Comparison of ENCODE assay signal across 8 cellular contexts in the genomic region with DNA sequence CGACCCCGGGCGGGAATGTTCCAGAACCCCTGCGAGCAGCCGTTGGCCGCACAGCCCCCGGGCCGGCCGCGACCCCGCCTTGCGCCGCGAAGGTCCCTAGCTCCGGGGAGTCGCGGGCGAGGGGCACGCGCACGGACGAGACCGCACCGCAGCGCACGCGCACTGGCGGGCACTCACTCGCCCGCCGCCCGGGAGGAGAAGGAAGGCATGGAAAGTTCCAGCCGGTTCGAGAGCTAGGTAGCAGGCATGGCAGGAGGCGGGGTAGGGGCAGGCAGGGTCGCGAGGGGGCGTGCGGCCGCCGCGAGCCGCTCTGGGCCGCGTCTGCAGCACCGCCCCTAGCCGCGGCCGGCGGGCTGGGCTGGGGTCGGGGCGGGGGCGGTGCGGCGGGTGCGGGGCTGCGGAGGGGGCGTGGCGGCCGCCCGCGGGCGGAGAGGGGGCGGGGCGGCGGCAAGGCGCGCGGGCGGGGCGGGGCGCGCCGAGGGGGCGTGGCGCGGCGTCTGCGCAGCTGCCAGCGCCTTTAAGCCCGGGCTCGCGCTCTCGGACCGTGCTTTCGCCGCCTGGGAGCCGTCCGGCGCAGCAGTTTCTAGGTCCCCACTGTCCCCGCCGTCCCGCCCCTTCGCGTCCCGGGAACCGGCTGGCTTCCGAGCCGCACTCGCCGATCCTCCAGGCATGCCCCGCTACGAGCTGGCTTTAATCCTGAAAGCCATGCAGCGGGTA. TPM values are rescaled to one million over a fixed set of nuclear protein-coding genes. Genes with fewer than 3 reads are reported as not detected.
DNase-seq lines count a peak whose midpoint lies in the region; ATAC-seq and TF ChIP-seq lines count a peak whose summit lies in the region.

TSS of gene MRPS6 (plus strand) at position 547 of the 717 bp plus-strand sequence. CDS start at position 670, 123 bp downstream.
TSS of gene SLC5A3 (plus strand) at position 547 of the 717 bp plus-strand sequence. CDS start 21,621 bp downstream, outside the sequence.

- peak; percentile 27 for TF ChIP-seq RAD21 in SK-N-SH (IDR thresholded peaks at IDR 0.05; ENCODE audit: low read length)

- H3F3A ChIP-seq in SK-N-SH (replicated peaks; ENCODE audit: insufficient read depth): no peaks in the 10 kb centered on the region

- peak within 1 kb of the TSS; percentile 95 for H3K4me3 Mint-ChIP-seq in activated naive CD4-positive, alpha-beta T cell treated with anti-CD3 and anti-CD28 coated beads, Interleukin-2, amount 50 U/mL, for 24 hours

- peak in 1 of 2 donors; percentile 69 for TF ChIP-seq POLR2A in suprapubic skin (IDR thresholded peaks at IDR 0.05)

- peaks cover 41% of the 10 kb centered on the region for H3K79me2 ChIP-seq in SK-N-SH (ENCODE audit: insufficient read depth)

- H3K4me2 ChIP-seq in SK-N-SH: peak within 1 kb of the TSS; percentile 99

- H2AFZ ChIP-seq in SK-N-SH (ENCODE audit: low read depth): peak within 1 kb of the TSS; percentile 94

- TF ChIP-seq CTCF in SK-N-SH (IDR thresholded peaks at IDR 0.05) (no peak), omental fat pad (IDR thresholded peaks at IDR 0.05) (no peak), suprapubic skin (IDR thresholded peaks at IDR 0.05) (no peak)

- H4K20me1 ChIP-seq in SK-N-SH (ENCODE audit: insufficient read depth): peaks cover 35% of the 10 kb centered on the region

- peaks cover 48% of the 10 kb centered on the region for H3K4me1 Mint-ChIP-seq in activated naive CD4-positive, alpha-beta T cell treated with anti-CD3 and anti-CD28 coated beads, Interleukin-2, amount 50 U/mL, for 24 hours

- peak within 1 kb of the TSS; percentile 94 for H3K27ac Mint-ChIP-seq in activated naive CD4-positive, alpha-beta T cell treated with anti-CD3 and anti-CD28 coated beads, Interleukin-2, amount 50 U/mL, for 24 hours

- H3K9me3 Mint-ChIP-seq in activated naive CD4-positive, alpha-beta T cell treated with anti-CD3 and anti-CD28 coated beads, Interleukin-2, amount 50 U/mL, for 24 hours: no peaks in the 10 kb centered on the region

- no peaks in the 10 kb centered on the region for H3K27me3 Mint-ChIP-seq in activated naive CD4-positive, alpha-beta T cell treated with anti-CD3 and anti-CD28 coated beads, Interleukin-2, amount 50 U/mL, for 24 hours

- POLR2A ChIA-PET in SK-N-SH (lab: Yijun Ruan, JAX): interaction anchor here (0.7 to 2.6 kb wide), 4 partner anchors 57 to 275 kb away, joined by 3 to 12 read pairs (median 4); no protein-coding TSS in a partner anchor

- H3K36me3 ChIP-seq in HAP-1 (replicated peaks) (no peaks in the 10 kb centered on the region; the same call in 1 of the 2 replicates), MG63 (peaks cover 18% of the 10 kb centered on the region), SK-N-SH (replicated peaks in 1 of 2; ENCODE audit: control insufficient read depth in 1 of 2, insufficient read depth in 2 of 2, low read length in 1 of 2) (peaks cover 3 to 28% of the 10 kb centered on the region in 2 experiments), suprapubic skin (no peaks in the 10 kb centered on the region)

- peak; percentile 54 for DNase-seq in GF-D8 (lab: John Stamatoyannopoulos, UW)
- peak; percentile 77 to 91 for DNase-seq in HAP-1 (ENCODE audit: low spot score in 2 of 2)
- peak; percentile 85 for DNase-seq in MG63
- peak; percentile 94 for DNase-seq in SK-N-SH
- peak; percentile 88 for DNase-seq in glomerular visceral epithelial cell (ENCODE audit: extremely low spot score)
- DNase-seq in omental fat pad (ENCODE audit: low spot score): peak; percentile 46
- DNase-seq in suprapubic skin (ENCODE audit: low spot score in 2 of 2): peak; percentile 87 to 88

- H3K36me3 Mint-ChIP-seq in activated naive CD4-positive, alpha-beta T cell treated with anti-CD3 and anti-CD28 coated beads, Interleukin-2, amount 50 U/mL, for 24 hours: peaks cover 15% of the 10 kb centered on the region

- in situ Hi-C loops in HAP-1 (cut with MboI; ENCODE audit: low sequenced_read_pairs): no loop called here

- H3K27ac ChIP-seq in SK-N-SH (ENCODE audit: low read depth in 2 of 2, low read length in 1 of 2) (peak within 1 kb of the TSS; percentile 61 to 94; a peak in 3 of 4 replicates), suprapubic skin (peak within 1 kb of the TSS; percentile 90)

- H3K9me3 ChIP-seq in HAP-1 (no peaks in the 10 kb centered on the region), MG63 (no peaks in the 10 kb centered on the region), SK-N-SH (no peaks in the 10 kb centered on the region), suprapubic skin (no peaks in the 10 kb centered on the region)

- TF ChIP-seq EP300 in SK-N-SH (IDR thresholded peaks at IDR 0.05; ENCODE audit: borderline replicate concordance in 1 of 2, low read depth in 1 of 2, low read length in 1 of 2): peak in 1 of 2 experiments; percentile 74; a peak in 2 of 4 replicates
- no peak for TF ChIP-seq EP300 in suprapubic skin (IDR thresholded peaks at IDR 0.05)

- 0% methylated on average over 4 of the region's 104 CpGs for WGBS in SK-N-SH (ENCODE audit: low lambda C conversion rate)
- 0% methylated on average over 8 of the region's 104 CpGs for WGBS in suprapubic skin

- no peaks in the 10 kb centered on the region for H3K9me2 ChIP-seq in SK-N-SH

- CTCF ChIA-PET in SK-N-SH (lab: Yijun Ruan, JAX): interaction anchor here (0.7 to 5.5 kb wide), 11 partner anchors 10 to 275 kb away, joined by 3 to 43 read pairs (median 4); no protein-coding TSS in a partner anchor

- peak within 1 kb of the TSS; percentile 64 for H3K4me3 ChIP-seq in HAP-1
- peak within 1 kb of the TSS; percentile 72 for H3K4me3 ChIP-seq in MG63
- peak within 1 kb of the TSS; percentile 75 to 89 for H3K4me3 ChIP-seq in SK-N-SH (ENCODE audit: low read depth in 2 of 2, low read length in 1 of 2)
- H3K4me3 ChIP-seq in suprapubic skin: peak within 1 kb of the TSS; percentile 73

- peaks cover 24% of the 10 kb centered on the region for H3K4me1 ChIP-seq in HAP-1
- peaks cover 18 to 26% of the 10 kb centered on the region in 2 experiments for H3K4me1 ChIP-seq in SK-N-SH (ENCODE audit: control insufficient read depth in 1 of 2, insufficient read depth in 2 of 2, low read depth in 1 of 2, low read length in 1 of 2)
- H3K4me1 ChIP-seq in suprapubic skin: peaks cover 41% of the 10 kb centered on the region

- ATAC-seq in omental fat pad (ENCODE audit: low FRiP score): peak; percentile 91

- peak within 1 kb of the TSS; percentile 79 for H3K9ac ChIP-seq in SK-N-SH

- H3K27me3 ChIP-seq in HAP-1 (ENCODE audit: low read depth) (no peaks in the 10 kb centered on the region), MG63 (no peaks in the 10 kb centered on the region), SK-N-SH (ENCODE audit: insufficient read depth) (no peaks in the 10 kb centered on the region), suprapubic skin (no peaks in the 10 kb centered on the region)

TF ChIP-seq in SK-N-SH, 30 proteins besides CTCF, POLR2A, EP300 and RAD21 (continues in another document):
- TF ChIP-seq MXI1 (IDR thresholded peaks at IDR 0.05; ENCODE audit: low read depth, low read length) (peak; percentile 59; the same call in 1 of the 2 replicates), POLR2AphosphoS5 (IDR thresholded peaks at IDR 0.05; ENCODE audit: low read depth, low read length) (peak; percentile 95), SMC3 (IDR thresholded peaks at IDR 0.05; ENCODE audit: low read depth, low read length) (peak; percentile 21; the same call in 1 of the 2 replicates), TAF1 (IDR thresholded peaks at IDR 0.05; ENCODE audit: borderline replicate concordance, low read depth, low read length) (peak; percentile 76), YY1 (IDR thresholded peaks at IDR 0.05; ENCODE audit: low read depth) (no peak), FOXJ3 (CRISPR knock-in tag; IDR thresholded peaks at IDR 0.05) (no peak), ELF1 (IDR thresholded peaks at IDR 0.05) (no peak), CHD2 (IDR thresholded peaks at IDR 0.05; ENCODE audit: low read length, partially characterized antibody) (peak; percentile 34), NRF1 (IDR thresholded peaks at IDR 0.05; ENCODE audit: low read depth, low read length) (peak; percentile 76)
- TF ChIP-seq, protein P1, sequence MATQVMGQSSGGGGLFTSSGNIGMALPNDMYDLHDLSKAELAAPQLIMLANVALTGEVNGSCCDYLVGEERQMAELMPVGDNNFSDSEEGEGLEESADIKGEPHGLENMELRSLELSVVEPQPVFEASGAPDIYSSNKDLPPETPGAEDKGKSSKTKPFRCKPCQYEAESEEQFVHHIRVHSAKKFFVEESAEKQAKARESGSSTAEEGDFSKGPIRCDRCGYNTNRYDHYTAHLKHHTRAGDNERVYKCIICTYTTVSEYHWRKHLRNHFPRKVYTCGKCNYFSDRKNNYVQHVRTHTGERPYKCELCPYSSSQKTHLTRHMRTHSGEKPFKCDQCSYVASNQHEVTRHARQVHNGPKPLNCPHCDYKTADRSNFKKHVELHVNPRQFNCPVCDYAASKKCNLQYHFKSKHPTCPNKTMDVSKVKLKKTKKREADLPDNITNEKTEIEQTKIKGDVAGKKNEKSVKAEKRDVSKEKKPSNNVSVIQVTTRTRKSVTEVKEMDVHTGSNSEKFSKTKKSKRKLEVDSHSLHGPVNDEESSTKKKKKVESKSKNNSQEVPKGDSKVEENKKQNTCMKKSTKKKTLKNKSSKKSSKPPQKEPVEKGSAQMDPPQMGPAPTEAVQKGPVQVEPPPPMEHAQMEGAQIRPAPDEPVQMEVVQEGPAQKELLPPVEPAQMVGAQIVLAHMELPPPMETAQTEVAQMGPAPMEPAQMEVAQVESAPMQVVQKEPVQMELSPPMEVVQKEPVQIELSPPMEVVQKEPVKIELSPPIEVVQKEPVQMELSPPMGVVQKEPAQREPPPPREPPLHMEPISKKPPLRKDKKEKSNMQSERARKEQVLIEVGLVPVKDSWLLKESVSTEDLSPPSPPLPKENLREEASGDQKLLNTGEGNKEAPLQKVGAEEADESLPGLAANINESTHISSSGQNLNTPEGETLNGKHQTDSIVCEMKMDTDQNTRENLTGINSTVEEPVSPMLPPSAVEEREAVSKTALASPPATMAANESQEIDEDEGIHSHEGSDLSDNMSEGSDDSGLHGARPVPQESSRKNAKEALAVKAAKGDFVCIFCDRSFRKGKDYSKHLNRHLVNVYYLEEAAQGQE (IDR thresholded peaks at IDR 0.05; ENCODE audit: low read depth, low read length): peak; percentile 53; the same call in 1 of the 2 replicates

RNA-seq across cellular contexts. Expression of gene MRPS6, which starts in this region (rescaled TPM):
- 32.1 and 46.4 TPM in 2 replicates for total RNA-seq in MG63 (2014; rRNA removed; shearing (Covaris generic); ENCODE audit: low replicate concordance)
- 26.8 and 69.2 TPM in 2 replicates for polyA plus RNA-seq in SK-N-SH (2012; rRNA removed)
- 69.5 and 89.7 TPM in 2 replicates for polyA plus RNA-seq in SK-N-SH (2012; cell fraction: cytosol; rRNA removed)
- polyA plus RNA-seq in SK-N-SH (2012; cell fraction: nucleus; rRNA removed): 37.7 and 46.6 TPM in 2 replicates
- 10 to 100 TPM; 25.4 to 28.0 (median 26.1) TPM for total RNA-seq in omental fat pad
- total RNA-seq in suprapubic skin: 10 to 100 TPM; 39.3 to 56.7 (median 45.8) TPM

RNA-seq across cellular contexts. Expression of gene SLC5A3, which starts in this region (rescaled TPM):
- total RNA-seq in MG63 (2014; rRNA removed; shearing (Covaris generic); ENCODE audit: low replicate concordance): 14.0 and 24.3 TPM in 2 replicates
- 3.0 and 3.2 TPM in 2 replicates for polyA plus RNA-seq in SK-N-SH (2012; rRNA removed)
- polyA plus RNA-seq in SK-N-SH (2012; cell fraction: cytosol; rRNA removed): 4.1 TPM in 2 replicates
- 2.9 and 6.9 TPM in 2 replicates for polyA plus RNA-seq in SK-N-SH (2012; cell fraction: nucleus; rRNA removed)
- total RNA-seq in omental fat pad: 10 to 100 TPM; 14.3 to 30.1 (median 20.2) TPM
- total RNA-seq in suprapubic skin: 10 to 100 TPM; 35.8 to 58.1 (median 48.5) TPM

Comparison
In these comparisons a context has a peak if more than half of its experiments do, and no peak if none do; other contexts are left out.
1. Peak in every context shown above with its lines: DNase-seq, ATAC-seq, H3K4me3 ChIP-seq and H3K27ac ChIP-seq.